ENCODE assay signal across 35 cellular contexts in genomic region chr11:103656382-103656781, GRCh38.
"Had no signal": no experiment of that assay in that cellular context is flagged by ENCODE, and none has a peak within 500 bp of the region (broad histone marks: within the 10 kb centered on the region; RNA-seq: fewer than 3 reads in every experiment).

No MANE protein-coding gene starts in this region.

- DNase-seq: Karpas-422, Kasumi-1, MG63, MM.1S, MV-4-11, NCI-H1048, NCI-H1092, NCI-H1092 treated with DMSO at 0.1 percent for 48 hours, NCI-H1105, NCI-H1105 treated with DMSO at 0.1 percent for 48 hours, NCI-H1417, NCI-H1417 treated with DMSO at 0.1 percent for 48 hours, NCI-H1436, NCI-H1436 treated with DMSO at 0.1 percent for 48 hours, NCI-H146, NCI-H1694, NCI-H1694 treated with DMSO at 0.1 percent for 48 hours, NCI-H187, NCI-H187 treated with DMSO at 0.1 percent for 48 hours, NCI-H1930, NCI-H2029, NCI-H2029 treated with DMSO at 0.1 percent for 48 hours, NCI-H2081, NCI-H2081 treated with DMSO at 0.1 percent for 48 hours, NCI-H2107, NCI-H2171, NCI-H2171 treated with DMSO at 0.1 percent for 48 hours, NCI-H2227 treated with DMSO at 0.1 percent for 48 hours, NCI-H226, NCI-H345, NCI-H446, NCI-H446 treated with DMSO at 0.1 percent for 48 hours, NCI-H510A, NCI-H510A treated with DMSO at 0.1 percent for 48 hours, NCI-H524 had no signal

- H3K36me3 ChIP-seq: MG63 had no signal

- H3K27me3 ChIP-seq: MG63 had no signal

- H3K4me3 ChIP-seq: MG63 had no signal
